9 cellular contexts compared by ENCODE assay signal in genomic region chr2:211623096-211623495, GRCh38.
"Had no signal": no experiment of that assay in that cellular context is flagged by ENCODE, and none has a peak within 500 bp of the region (broad histone marks: within the 10 kb centered on the region; RNA-seq: fewer than 3 reads in every experiment).

No MANE protein-coding gene starts in this region.

- H3K27me3 Mint-ChIP-seq: IgD-negative memory B cell had no signal

- FAIRE-seq: H1, H54, HTR-8/SVneo had no signal

- H3K9ac ChIP-seq: KMS-11 had no signal

- H3K27ac ChIP-seq: KMS-11 had no signal

- H2AFZ ChIP-seq: GM23338 had no signal

- H3K4me3 Mint-ChIP-seq: GM23338, H9, IgD-negative memory B cell had no signal

- H3K4me2 ChIP-seq: GM23338, KMS-11 had no signal

- H3K9me3 Mint-ChIP-seq: GM23338, H9 had no signal

- DNase-seq: H9, HCEC 1CT, KBM-7 had no signal

- H3K4me1 Mint-ChIP-seq: GM23338, IgD-negative memory B cell had no signal

- H3K4me3 ChIP-seq: GM23338 had no signal

- H3K27ac Mint-ChIP-seq: GM23338, H9, IgD-negative memory B cell had no signal

- ATAC-seq: GM23338 had no signal
